Comparison of ENCODE assay signal across 24 cellular contexts in the genomic region with DNA sequence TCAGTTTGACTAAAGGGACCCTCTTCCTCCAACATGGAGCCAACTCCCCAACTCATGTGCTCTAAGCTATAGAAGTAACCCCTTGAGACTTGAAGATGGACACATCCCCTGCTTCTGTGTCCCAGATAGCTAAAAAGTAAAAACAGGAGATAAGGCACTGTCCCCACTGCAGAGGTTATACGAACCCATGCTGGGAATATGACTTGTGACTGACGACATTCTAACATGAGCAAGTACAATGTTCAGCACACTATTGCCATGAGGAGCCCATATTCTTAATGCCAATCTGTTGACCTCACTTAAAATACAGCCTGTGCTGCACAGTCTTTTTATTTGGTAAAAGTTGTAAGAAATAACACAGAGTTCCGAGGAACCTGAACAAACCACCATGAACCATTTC.
"Had no signal": no experiment of that assay in that cellular context is flagged by ENCODE, and none has a peak within 500 bp of the region (broad histone marks: within the 10 kb centered on the region; RNA-seq: fewer than 3 reads in every experiment).

No MANE protein-coding gene starts in this region.

- H3K4me1 ChIP-seq: testis had no signal

- H3K27ac ChIP-seq: left ventricle myocardium inferior, ovary, skin epidermis, stomach, testis, thyroid gland, transverse colon, upper lobe of left lung, vagina had no signal

- H3K9me3 ChIP-seq: left ventricle myocardium inferior, mucosa of descending colon, ovary, stomach, testis, thyroid gland, transverse colon, upper lobe of left lung, vagina had no signal

- H3K4me3 ChIP-seq: left ventricle myocardium inferior, lung, mucosa of descending colon, ovary, skin epidermis, stomach, testis, thyroid gland, transverse colon, upper lobe of left lung, vagina had no signal

- H3K27me3 ChIP-seq: ovary, stomach, testis, thyroid gland, transverse colon, upper lobe of left lung, vagina had no signal

- DNase-seq: islet precursor cell; left ventricle myocardium inferior; midbrain; mucosa of descending colon; naive thymus-derived CD4-positive, alpha-beta T cell; ovary; retina; right cardiac atrium; stimulated activated CD4-positive, alpha-beta T cell treated with anti-CD3 and anti-CD28 coated beads, Interleukin-12 subunit alpha, Interleukin-12 subunit beta, amount 100 ng/mL, for 4 hours; stimulated activated CD4-positive, alpha-beta T cell treated with anti-CD3 and anti-CD28 coated beads, Interleukin-15, amount 100 ng/mL, for 24 hours; stimulated activated CD4-positive, alpha-beta T cell treated with anti-CD3 and anti-CD28 coated beads, Interleukin-2, amount 100 ng/mL, for 24 hours; stimulated activated CD4-positive, alpha-beta T cell treated with anti-CD3 and anti-CD28 coated beads, Interleukin-4, amount 100 ng/mL, for 1 hour; stimulated activated naive B cell treated with anti-CD40 and anti-IgM and Interleukin-4, amounts not matched to agents 10 μg/mL and 1 μg/mL and 100 μg/mL, for 72 hours; stimulated activated naive CD8-positive, alpha-beta T cell treated with anti-CD3 and anti-CD28 coated beads, Interleukin-15, Interleukin-2, amounts not matched to agents 100 U/mL and 50 U/mL, for 24 hours; stomach; testis; thyroid gland; transverse colon; upper lobe of left lung had no signal

- ATAC-seq: mucosa of descending colon; naive thymus-derived CD4-positive, alpha-beta T cell; natural killer cell treated with Interleukin-12 subunit alpha and Interleukin-12 subunit beta and Interleukin-15 and Interleukin-18, amount 100 ng/mL, for 72 hours; right cardiac atrium; sciatic nerve; stimulated activated naive B cell treated with anti-CD40 and anti-IgM and Interleukin-4, amounts not matched to agents 10 μg/mL and 1 μg/mL and 100 μg/mL, for 72 hours; stimulated activated naive CD8-positive, alpha-beta T cell treated with anti-CD3 and anti-CD28 coated beads, Interleukin-15, Interleukin-2, amounts not matched to agents 100 U/mL and 50 U/mL, for 24 hours had no signal

- H3K36me3 ChIP-seq: left ventricle myocardium inferior, ovary, stomach, thyroid gland, transverse colon, upper lobe of left lung, vagina had no signal
